ENCODE assay signal across 8 cellular contexts in genomic region chr12:40691913-40692616, GRCh38. TPM values are rescaled to one million over a fixed set of nuclear protein-coding genes. Genes with fewer than 3 reads are reported as not detected.
A peak's percentile ranks its signal among the peaks of the same experiment; 100 is the strongest.
DNase-seq lines count a peak whose midpoint lies in the region; ATAC-seq and TF ChIP-seq lines count a peak whose summit lies in the region.

CNTN1 (plus strand) TSS chr12:40692439.

- no peaks in the 10 kb centered on the region for H3K36me3 ChIP-seq in left ventricle myocardium inferior

- H3K4me3 ChIP-seq in left ventricle myocardium inferior: peak within 1 kb of the TSS; percentile 58

- H3K9me3 Mint-ChIP-seq in activated T-cell treated with anti-CD3 and anti-CD28 coated beads, Interleukin-2, amount 50 U/mL, for 4 hours: no peaks in the 10 kb centered on the region

- no peaks in the 10 kb centered on the region for H3K9me3 ChIP-seq in left ventricle myocardium inferior (replicated peaks)

- no peak within 1 kb of the TSS for H3K4me3 Mint-ChIP-seq in activated T-cell treated with anti-CD3 and anti-CD28 coated beads, Interleukin-2, amount 50 U/mL, for 4 hours

- no peak for TF ChIP-seq CTCF in left ventricle myocardium inferior (IDR thresholded peaks at IDR 0.05; ENCODE audit: borderline replicate concordance)

- no peak within 1 kb of the TSS for H3K27ac ChIP-seq in left ventricle myocardium inferior (replicated peaks)

- intact Hi-C loops in left ventricle myocardium inferior (cut with micrococcal nuclease) (no loop called here), posterior cingulate gyrus (cut with DNase I) (no loop called here)

- H3K27me3 ChIP-seq in left ventricle myocardium inferior (ENCODE audit: low read depth): peaks cover 62% of the 10 kb centered on the region

- H3K4me1 ChIP-seq in left ventricle myocardium inferior: peaks cover 17% of the 10 kb centered on the region

- DNase-seq in HS-5 (ENCODE audit: low read depth) (peak; percentile 59), amniotic epithelial cell (ENCODE audit: low read depth) (peak; percentile 10), left ventricle myocardium inferior (peak; percentile 13), posterior cingulate gyrus (peak; percentile 68 to 98 (median 86))
- DNase-seq in stimulated activated CD8-positive, alpha-beta memory T cell treated with anti-CD3 and anti-CD28 coated beads, Interleukin-4, amount 100 ng/mL, for 48 hours: no peak
- DNase-seq in activated T-cell treated with anti-CD3 and anti-CD28 coated beads, Interleukin-2, amount 50 U/mL, for 4 hours: no peak

- ATAC-seq in GM18907 (IDR thresholded peaks at IDR 0.05; ENCODE audit: unreplicated experiment) (peak; percentile 84), GM21528 (IDR thresholded peaks at IDR 0.05; ENCODE audit: low FRiP score, unreplicated experiment) (no peak)
- no peak for ATAC-seq in activated T-cell treated with anti-CD3 and anti-CD28 coated beads, Interleukin-2, amount 50 U/mL, for 4 hours

- peaks cover 21% of the 10 kb centered on the region for H3K27me3 Mint-ChIP-seq in activated T-cell treated with anti-CD3 and anti-CD28 coated beads, Interleukin-2, amount 50 U/mL, for 4 hours (ENCODE audit: low read depth)

- no peaks in the 10 kb centered on the region for H3K4me1 Mint-ChIP-seq in activated T-cell treated with anti-CD3 and anti-CD28 coated beads, Interleukin-2, amount 50 U/mL, for 4 hours (ENCODE audit: low read depth)

- no peaks in the 10 kb centered on the region for H3K36me3 Mint-ChIP-seq in activated T-cell treated with anti-CD3 and anti-CD28 coated beads, Interleukin-2, amount 50 U/mL, for 4 hours (ENCODE audit: insufficient read depth)

RNA-seq across cellular contexts. Expression of gene CNTN1, which starts in this region (rescaled TPM):
- total RNA-seq in left ventricle myocardium inferior: 0.11 TPM
- not detected for total RNA-seq in activated T-cell treated with anti-CD3 and anti-CD28 coated beads, Interleukin-2, amount 50 U/mL, for 4 hours

Comparison
In these comparisons a context has a peak if more than half of its experiments do, and no peak if none do; other contexts are left out.
1. Peak in DNase-seq and H3K4me3 ChIP-seq in left ventricle myocardium inferior; RNA of the gene not detected or under 1 TPM.
2. DNase-seq: peak in HS-5 (single experiment), amniotic epithelial cell (single experiment) and posterior cingulate gyrus (10 of 10); none in stimulated activated CD8-positive, alpha-beta memory T cell treated with anti-CD3 and anti-CD28 coated beads, Interleukin-4, amount 100 ng/mL, for 48 hours (single experiment) and activated T-cell treated with anti-CD3 and anti-CD28 coated beads, Interleukin-2, amount 50 U/mL, for 4 hours (single experiment).